ENCODE assay signal across 11 cellular contexts in genomic region chr19:1417145-1417544, GRCh38. TPM values are rescaled to one million over a fixed set of nuclear protein-coding genes. Genes with fewer than 3 reads are reported as not detected.
DNase-seq lines count a peak whose midpoint lies in the region; ATAC-seq and TF ChIP-seq lines count a peak whose summit lies in the region.
"Had no signal": no experiment of that assay in that cellular context is flagged by ENCODE, and none has a peak within 500 bp of the region (broad histone marks: within the 10 kb centered on the region; RNA-seq: fewer than 3 reads in every experiment).

No MANE protein-coding gene starts in this region.

- H3K27ac Mint-ChIP-seq in glutamatergic neuron (ENCODE audit: unreplicated experiment): peak overlapping the region; percentile 72
- H3K27ac Mint-ChIP-seq: activated CD4-positive, alpha-beta T cell treated with anti-CD3 and anti-CD28 coated beads, Interleukin-2, amount 10 ng/mL, durations not matched to agents 24 days and 14 days had no signal

- intact Hi-C loops in adrenal gland (cut with DNase I) (no loop called here), stomach (cut with DNase I; ENCODE audit: low total_unique reads) (no loop called here)

- 46 to 57% (median 51%) methylated on average over 21 of the region's 21 CpGs for WGBS in adrenal gland, 4 donors
- WGBS in stomach, 5 donors: 76 to 86% (median 85%) methylated on average over 20 to 21 of the region's 21 CpGs

- TF ChIP-seq EP300 in stomach (IDR thresholded peaks at IDR 0.05): no peak

- peak overlapping the region; percentile 60 for H3K4me3 Mint-ChIP-seq in glutamatergic neuron (ENCODE audit: unreplicated experiment)
- H3K4me3 Mint-ChIP-seq: activated CD4-positive, alpha-beta T cell treated with anti-CD3 and anti-CD28 coated beads, Interleukin-2, amount 10 ng/mL, durations not matched to agents 24 days and 14 days had no signal

- H3K4me3 ChIP-seq in adrenal gland: no peak overlapping the region
- H3K4me3 ChIP-seq in stomach: no peak overlapping the region
- H3K4me3 ChIP-seq in Karpas-422 (ENCODE audit: low read length): no peak overlapping the region

- H3K79me2 ChIP-seq in Karpas-422 (ENCODE audit: low read length): peaks cover 73% of the 10 kb centered on the region

- DNase-seq in adrenal gland (peak; percentile 70 to 87 (median 77)), glutamatergic neuron (no peak), stomach (no peak), Karpas-422 (no peak)
- DNase-seq: activated CD4-positive, alpha-beta T cell treated with anti-CD3 and anti-CD28 coated beads, Interleukin-2, amount 10 ng/mL, durations not matched to agents 24 days and 14 days; cerebellar nuclear complex; GDM1; left colon; stimulated activated CD4-positive, alpha-beta T cell treated with anti-CD3 and anti-CD28 coated beads, Interleukin-4, amount 100 ng/mL, for 1 hour had no signal

- H3K36me3 ChIP-seq in adrenal gland (replicated peaks in 1 of 2) (peaks cover 0 to 43% of the 10 kb centered on the region in 2 donors), stomach (peaks cover 41 to 70% (median 55%) of the 10 kb centered on the region in 4 donors), Karpas-422 (ENCODE audit: insufficient read depth, low read length) (peaks cover 21% of the 10 kb centered on the region)

- peaks cover 75% of the 10 kb centered on the region for H4K20me1 ChIP-seq in Karpas-422 (ENCODE audit: insufficient read depth, low read depth, low read length)

- H3K27ac ChIP-seq in adrenal gland (peak overlapping the region in 3 of 5 donors; percentile 71 to 96 (median 90)), stomach (peak overlapping the region in 4 of 5 donors; percentile 27 to 89 (median 76)), Karpas-422 (ENCODE audit: low read length) (no peak overlapping the region)

- peaks cover 21% of the 10 kb centered on the region for H3K4me1 Mint-ChIP-seq in glutamatergic neuron (ENCODE audit: low read depth, unreplicated experiment)

- TF ChIP-seq CTCF in adrenal gland (IDR thresholded peaks at IDR 0.05) (no peak), glutamatergic neuron (IDR thresholded peaks at IDR 0.05; ENCODE audit: partially characterized antibody, unreplicated experiment) (no peak), stomach (IDR thresholded peaks at IDR 0.05) (no peak)

- peaks cover 4% of the 10 kb centered on the region for H3K27me3 Mint-ChIP-seq in glutamatergic neuron (ENCODE audit: unreplicated experiment)
- H3K27me3 Mint-ChIP-seq: activated CD4-positive, alpha-beta T cell treated with anti-CD3 and anti-CD28 coated beads, Interleukin-2, amount 10 ng/mL, durations not matched to agents 24 days and 14 days had no signal

- peaks cover 27 to 59% of the 10 kb centered on the region in 2 donors for H3K4me1 ChIP-seq in adrenal gland (replicated peaks in 1 of 2)
- peaks cover 62 to 73% (median 69%) of the 10 kb centered on the region in 4 donors for H3K4me1 ChIP-seq in stomach
- H3K4me1 ChIP-seq in Karpas-422 (ENCODE audit: low read length): no peaks in the 10 kb centered on the region

- TF ChIP-seq POLR2A in adrenal gland (IDR thresholded peaks at IDR 0.05): peak in 1 of 2 donors; percentile 17
- TF ChIP-seq POLR2A in stomach (IDR thresholded peaks at IDR 0.05): no peak

- no peak overlapping the region for H2AFZ ChIP-seq in Karpas-422 (ENCODE audit: low read length)

- no peaks in the 10 kb centered on the region for H3K27me3 ChIP-seq in adrenal gland
- H3K27me3 ChIP-seq in stomach: no peaks in the 10 kb centered on the region
- no peaks in the 10 kb centered on the region for H3K27me3 ChIP-seq in Karpas-422 (ENCODE audit: low read length)

- ATAC-seq in HG03460 (IDR thresholded peaks at IDR 0.05; ENCODE audit: unreplicated experiment) (no peak), GM18870 (IDR thresholded peaks at IDR 0.05; ENCODE audit: unreplicated experiment) (no peak)
- ATAC-seq: left colon had no signal

- no peaks in the 10 kb centered on the region for H3K9me2 ChIP-seq in Karpas-422 (replicated peaks; ENCODE audit: insufficient read depth, low read length)

- H3K9me3 Mint-ChIP-seq in glutamatergic neuron (ENCODE audit: unreplicated experiment): peaks cover 9% of the 10 kb centered on the region
- H3K9me3 Mint-ChIP-seq: activated CD4-positive, alpha-beta T cell treated with anti-CD3 and anti-CD28 coated beads, Interleukin-2, amount 10 ng/mL, durations not matched to agents 24 days and 14 days had no signal

- H3K9me3 ChIP-seq in adrenal gland (replicated peaks in 1 of 3) (no peaks in the 10 kb centered on the region), stomach (no peaks in the 10 kb centered on the region), Karpas-422 (ENCODE audit: low read length) (no peaks in the 10 kb centered on the region)

- no peak overlapping the region for H3K9ac ChIP-seq in Karpas-422 (ENCODE audit: low read length)

- H3K36me3 Mint-ChIP-seq in glutamatergic neuron (ENCODE audit: unreplicated experiment): no peaks in the 10 kb centered on the region

- no peak overlapping the region for H3K4me2 ChIP-seq in Karpas-422 (ENCODE audit: low read depth, low read length, poor library complexity, severe bottlenecking)

RNA-seq across cellular contexts. Expression of gene DAZAP1, which starts 9.8 kb away (rescaled TPM):
- 10 to 100 TPM; 11.5 to 87.5 (median 43.8) TPM for total RNA-seq in adrenal gland
- polyA plus RNA-seq in adrenal gland: 100 to 1,000 TPM in 1 of 3 donors, 10 to 100 TPM in 2; 60.0 to 117 (median 77.5) TPM
- 135 TPM for total RNA-seq in glutamatergic neuron (ENCODE audit: unreplicated experiment)
- total RNA-seq in stomach: 100 to 1,000 TPM in 1 of 5 donors, 10 to 100 TPM in 4; 21.4 to 124 (median 42.5) TPM
- polyA plus RNA-seq in stomach: 10 to 100 TPM; 55.9 to 68.1 (median 63.4) TPM
- 110 and 244 TPM in 2 replicates for total RNA-seq in Karpas-422 (2014; rRNA removed; shearing (Covaris generic); ENCODE audit: low replicate concordance)

RNA-seq across cellular contexts. Expression of gene GAMT, which starts 15.8 kb away (rescaled TPM):
- 10 to 100 TPM; 14.8 to 96.9 (median 36.3) TPM for total RNA-seq in adrenal gland
- 10 to 100 TPM in 2 of 3 donors, 1 to 10 TPM in 1; 7.4 to 84.5 (median 74.2) TPM for polyA plus RNA-seq in adrenal gland
- 17.9 TPM for total RNA-seq in glutamatergic neuron (ENCODE audit: unreplicated experiment)
- total RNA-seq in stomach: 10 to 100 TPM in 1 of 5 donors, 1 to 10 TPM in 2, not detected in 2; 2.6 to 15.6 (median 4.5) TPM
- 100 to 1,000 TPM in 1 of 3 donors, 10 to 100 TPM in 2; 26.8 to 102 (median 55.3) TPM for polyA plus RNA-seq in stomach
- 63.7 and 144 TPM in 2 replicates for total RNA-seq in Karpas-422 (2014; rRNA removed; shearing (Covaris generic); ENCODE audit: low replicate concordance)

RNA-seq across cellular contexts. Expression of gene RPS15, which starts 21.1 kb away (rescaled TPM):
- total RNA-seq in adrenal gland (1,000 to 10,000 TPM in 6 of 8 donors, 100 to 1,000 TPM in 2; 929 to 3,934 (median 1,829) TPM), glutamatergic neuron (ENCODE audit: unreplicated experiment) (603 TPM), stomach (1,000 to 10,000 TPM in 4 of 5 donors, 100 to 1,000 TPM in 1; 428 to 2,471 (median 1,694) TPM)
- polyA plus RNA-seq in adrenal gland (1,000 to 10,000 TPM in 2 of 3 donors, 100 to 1,000 TPM in 1; 471 to 4,071 (median 2,224) TPM), stomach (1,000 to 10,000 TPM; 2,846 to 4,539 (median 3,866) TPM)
- 2,088 and 3,414 TPM in 2 replicates for total RNA-seq in Karpas-422 (2014; rRNA removed; shearing (Covaris generic); ENCODE audit: low replicate concordance)

RNA-seq across cellular contexts. Expression of gene APC2, which starts 32.8 kb away (rescaled TPM):
- total RNA-seq in adrenal gland (1 to 10 TPM in 3 of 8 donors, under 1 TPM in 5; 0.06 to 6.9 (median 0.32) TPM), glutamatergic neuron (ENCODE audit: unreplicated experiment) (371 TPM), stomach (1 to 10 TPM in 2 of 5 donors, under 1 TPM in 2, not detected in 1; 0.58 to 3.5 (median 2.0) TPM)
- polyA plus RNA-seq in adrenal gland (10 to 100 TPM in 1 of 3 donors, under 1 TPM in 2; 0.71 to 12.9 (median 0.82) TPM), stomach (under 1 TPM; 0.10 to 0.31 (median 0.15) TPM)
- total RNA-seq in Karpas-422 (2014; rRNA removed; shearing (Covaris generic); ENCODE audit: low replicate concordance): 1.1 and 2.8 TPM in 2 replicates

RNA-seq across cellular contexts. Expression of gene NDUFS7, which starts 33.4 kb away (rescaled TPM):
- total RNA-seq in adrenal gland (100 to 1,000 TPM; 128 to 286 (median 157) TPM), glutamatergic neuron (ENCODE audit: unreplicated experiment) (123 TPM), stomach (100 to 1,000 TPM in 3 of 5 donors, 10 to 100 TPM in 2; 31.6 to 217 (median 102) TPM)
- polyA plus RNA-seq in adrenal gland (100 to 1,000 TPM in 2 of 3 donors, 1 to 10 TPM in 1; 4.7 to 267 (median 134) TPM), stomach (100 to 1,000 TPM; 107 to 169 (median 138) TPM)
- 98.1 and 129 TPM in 2 replicates for total RNA-seq in Karpas-422 (2014; rRNA removed; shearing (Covaris generic); ENCODE audit: low replicate concordance)

Comparison
In these comparisons a context has a peak if more than half of its experiments do, and no peak if none do; other contexts are left out.
1. DNase-seq: peak in adrenal gland (7 of 7); none in glutamatergic neuron (single experiment), stomach (single experiment) and Karpas-422 (single experiment).